ENCODE assay signal across 1 cellular context in genomic region chr1:197146108-197147095, GRCh38.
TF ChIP-seq lines count a peak whose summit lies in the region.

Gene ASPM (minus strand): TSS chr1:197146669. CDS start chr1:197146437, 232 bp downstream.

TF ChIP-seq in H1, 55 proteins besides CTCF, POLR2A, EP300 and RAD21 (continued from another document):
- TF ChIP-seq ASH2L (IDR thresholded peaks at IDR 0.05; ENCODE audit: low read length) = peak; percentile 81
- TF ChIP-seq POU5F1 (IDR thresholded peaks at IDR 0.05; ENCODE audit: low read depth, low read length) = no peak
- TF ChIP-seq TEAD4 (IDR thresholded peaks at IDR 0.05; ENCODE audit: low read depth, low read length) = no peak
- peak; percentile 48 for TF ChIP-seq MAX (IDR thresholded peaks at IDR 0.05)
- no peak for TF ChIP-seq KDM1A (IDR thresholded peaks at IDR 0.05; ENCODE audit: borderline replicate concordance, low read length)
- TF ChIP-seq KDM4A (IDR thresholded peaks at IDR 0.05; ENCODE audit: low read depth, low read length, severe bottlenecking) = peak; percentile 52
- TF ChIP-seq CBX8 (IDR thresholded peaks at IDR 0.05; ENCODE audit: borderline replicate concordance, low read depth, low read length) = no peak
- no peak for TF ChIP-seq ZNF274 (IDR thresholded peaks at IDR 0.05; ENCODE audit: borderline replicate concordance, extremely low read depth, low read length)
- no peak for TF ChIP-seq ATF3 (IDR thresholded peaks at IDR 0.05; ENCODE audit: insufficient read depth, low read depth, low read length)
- no peak; a peak in 1 of 4 replicates for TF ChIP-seq HDAC2 (IDR thresholded peaks at IDR 0.05; ENCODE audit: borderline replicate concordance in 1 of 2, low read depth in 2 of 2, low read length in 2 of 2)
- TF ChIP-seq SP2 (IDR thresholded peaks at IDR 0.05; ENCODE audit: low read length) = peak; percentile 64
- no peak for TF ChIP-seq CEBPB (IDR thresholded peaks at IDR 0.05; ENCODE audit: low read depth, low read length)
- TF ChIP-seq HDAC6 (IDR thresholded peaks at IDR 0.05; ENCODE audit: low read depth, low read length) = no peak
- peak; percentile 49; the same call in 1 of the 2 replicates for TF ChIP-seq E2F6 (IDR thresholded peaks at IDR 0.05)
- TF ChIP-seq TAF1 (IDR thresholded peaks at IDR 0.05; ENCODE audit: low read depth, low read length) = peak; percentile 89
- TF ChIP-seq CHD7 (IDR thresholded peaks at IDR 0.05; ENCODE audit: insufficient replicate concordance, low read length) = no peak
- peak; percentile 92 for TF ChIP-seq PHF8 (conservative IDR thresholded peaks at IDR 0.05; ENCODE audit: low read depth, low read length)
- no peak for TF ChIP-seq SP4 (IDR thresholded peaks at IDR 0.05; ENCODE audit: low read length)
- TF ChIP-seq BACH1 (IDR thresholded peaks at IDR 0.05; ENCODE audit: low read length) = peak; percentile 38; the same call in 1 of the 2 replicates
- no peak for TF ChIP-seq TCF12 (IDR thresholded peaks at IDR 0.05; ENCODE audit: low read depth, low read length)
- no peak for TF ChIP-seq BRCA1 (IDR thresholded peaks at IDR 0.05; ENCODE audit: low read depth, low read length)
- no peak for TF ChIP-seq JUND (IDR thresholded peaks at IDR 0.05; ENCODE audit: low read length)
